Comparison of ENCODE assay signal across 1 cellular context in genomic region chr12:123532808-123533649, GRCh38.
TF ChIP-seq lines count a peak whose summit lies in the region.

No MANE protein-coding gene starts in this region.

TF ChIP-seq in HepG2, 621 proteins besides CTCF, POLR2A, EP300 and RAD21 (continued from another document and continues in another):
- TF ChIP-seq MLXIP (CRISPR knock-in tag; IDR thresholded peaks at IDR 0.05; ENCODE audit: borderline replicate concordance) = no peak
- no peak for TF ChIP-seq PHF21A (CRISPR knock-in tag; IDR thresholded peaks at IDR 0.05)
- TF ChIP-seq FIP1L1 (IDR thresholded peaks at IDR 0.05; ENCODE audit: borderline replicate concordance, insufficient read depth, low read depth, low read length) = no peak
- TF ChIP-seq ZNF350 (CRISPR knock-in tag; IDR thresholded peaks at IDR 0.05; ENCODE audit: borderline replicate concordance, low read depth) = no peak
- TF ChIP-seq RBAK (CRISPR knock-in tag; IDR thresholded peaks at IDR 0.05) = no peak
- peak; percentile 48; the same call in 1 of the 2 replicates for TF ChIP-seq SAFB2 (CRISPR knock-in tag; IDR thresholded peaks at IDR 0.05; ENCODE audit: borderline replicate concordance, low read depth)
- TF ChIP-seq MATR3 (CRISPR knock-in tag; IDR thresholded peaks at IDR 0.05) = peak; percentile 73; the same call in 1 of the 2 replicates
- TF ChIP-seq ZNF615 (CRISPR knock-in tag; IDR thresholded peaks at IDR 0.05; ENCODE audit: borderline replicate concordance) = no peak
- TF ChIP-seq DNMT3B (CRISPR knock-in tag; conservative IDR thresholded peaks at IDR 0.05) = no peak
- TF ChIP-seq NR2F2 (IDR thresholded peaks at IDR 0.05; ENCODE audit: borderline replicate concordance, low read depth) = no peak
- TF ChIP-seq AHR (CRISPR knock-in tag; IDR thresholded peaks at IDR 0.05) = peak; percentile 88; the same call in 1 of the 2 replicates
- TF ChIP-seq KLF9 (CRISPR knock-in tag; IDR thresholded peaks at IDR 0.05; ENCODE audit: low read depth) = no peak
- TF ChIP-seq ZSCAN21 (CRISPR knock-in tag; IDR thresholded peaks at IDR 0.05; ENCODE audit: borderline replicate concordance) = peak; percentile 95
- TF ChIP-seq HES4 (CRISPR knock-in tag; IDR thresholded peaks at IDR 0.05; ENCODE audit: borderline replicate concordance) = peak; percentile 89
- TF ChIP-seq, protein P1, sequence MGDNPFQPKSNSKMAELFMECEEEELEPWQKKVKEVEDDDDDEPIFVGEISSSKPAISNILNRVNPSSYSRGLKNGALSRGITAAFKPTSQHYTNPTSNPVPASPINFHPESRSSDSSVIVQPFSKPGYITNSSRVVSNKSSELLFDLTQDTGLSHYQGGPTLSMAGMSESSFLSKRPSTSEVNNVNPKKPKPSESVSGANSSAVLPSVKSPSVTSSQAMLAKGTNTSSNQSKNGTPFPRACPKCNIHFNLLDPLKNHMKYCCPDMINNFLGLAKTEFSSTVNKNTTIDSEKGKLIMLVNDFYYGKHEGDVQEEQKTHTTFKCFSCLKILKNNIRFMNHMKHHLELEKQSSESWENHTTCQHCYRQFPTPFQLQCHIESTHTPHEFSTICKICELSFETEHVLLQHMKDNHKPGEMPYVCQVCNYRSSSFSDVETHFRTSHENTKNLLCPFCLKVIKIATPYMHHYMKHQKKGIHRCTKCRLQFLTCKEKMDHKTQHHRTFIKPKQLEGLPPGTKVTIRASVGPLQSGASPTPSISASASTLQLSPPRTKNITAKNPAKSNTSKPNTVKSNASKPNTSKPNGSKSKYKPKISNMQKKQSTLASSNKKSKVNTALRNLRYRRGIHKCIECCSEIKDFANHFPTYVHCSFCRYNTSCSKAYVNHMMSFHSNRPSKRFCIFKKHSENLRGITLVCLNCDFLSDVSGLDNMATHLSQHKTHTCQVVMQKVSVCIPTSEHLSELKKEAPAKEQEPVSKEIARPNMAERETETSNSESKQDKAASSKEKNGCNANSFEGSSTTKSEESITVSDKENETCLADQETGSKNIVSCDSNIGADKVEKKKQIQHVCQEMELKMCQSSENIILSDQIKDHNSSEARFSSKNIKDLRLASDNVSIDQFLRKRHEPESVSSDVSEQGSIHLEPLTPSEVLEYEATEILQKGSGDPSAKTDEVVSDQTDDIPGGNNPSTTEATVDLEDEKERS (CRISPR knock-in tag; IDR thresholded peaks at IDR 0.05) = peak; percentile 37; the same call in 1 of the 2 replicates
- 0 out of 2 replicates have a peak, but pooled peaks have one; percentile 71 for TF ChIP-seq ZNF552 (CRISPR knock-in tag; IDR thresholded peaks at IDR 0.05; ENCODE audit: borderline replicate concordance)
- TF ChIP-seq, protein P2, sequence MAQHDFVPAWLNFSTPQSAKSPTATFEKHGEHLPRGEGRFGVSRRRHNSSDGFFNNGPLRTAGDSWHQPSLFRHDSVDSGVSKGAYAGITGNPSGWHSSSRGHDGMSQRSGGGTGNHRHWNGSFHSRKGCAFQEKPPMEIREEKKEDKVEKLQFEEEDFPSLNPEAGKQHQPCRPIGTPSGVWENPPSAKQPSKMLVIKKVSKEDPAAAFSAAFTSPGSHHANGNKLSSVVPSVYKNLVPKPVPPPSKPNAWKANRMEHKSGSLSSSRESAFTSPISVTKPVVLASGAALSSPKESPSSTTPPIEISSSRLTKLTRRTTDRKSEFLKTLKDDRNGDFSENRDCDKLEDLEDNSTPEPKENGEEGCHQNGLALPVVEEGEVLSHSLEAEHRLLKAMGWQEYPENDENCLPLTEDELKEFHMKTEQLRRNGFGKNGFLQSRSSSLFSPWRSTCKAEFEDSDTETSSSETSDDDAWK (CRISPR knock-in tag; IDR thresholded peaks at IDR 0.05) = no peak
- no peak for TF ChIP-seq ZNF850 (CRISPR knock-in tag; conservative IDR thresholded peaks at IDR 0.05)
- TF ChIP-seq DMAP1 (CRISPR knock-in tag; IDR thresholded peaks at IDR 0.05) = peak; percentile 87
- 0 out of 2 replicates have a peak, but pooled peaks have one; percentile 36 for TF ChIP-seq ZNF432 (CRISPR knock-in tag; IDR thresholded peaks at IDR 0.05; ENCODE audit: borderline replicate concordance)
- TF ChIP-seq, protein P3, sequence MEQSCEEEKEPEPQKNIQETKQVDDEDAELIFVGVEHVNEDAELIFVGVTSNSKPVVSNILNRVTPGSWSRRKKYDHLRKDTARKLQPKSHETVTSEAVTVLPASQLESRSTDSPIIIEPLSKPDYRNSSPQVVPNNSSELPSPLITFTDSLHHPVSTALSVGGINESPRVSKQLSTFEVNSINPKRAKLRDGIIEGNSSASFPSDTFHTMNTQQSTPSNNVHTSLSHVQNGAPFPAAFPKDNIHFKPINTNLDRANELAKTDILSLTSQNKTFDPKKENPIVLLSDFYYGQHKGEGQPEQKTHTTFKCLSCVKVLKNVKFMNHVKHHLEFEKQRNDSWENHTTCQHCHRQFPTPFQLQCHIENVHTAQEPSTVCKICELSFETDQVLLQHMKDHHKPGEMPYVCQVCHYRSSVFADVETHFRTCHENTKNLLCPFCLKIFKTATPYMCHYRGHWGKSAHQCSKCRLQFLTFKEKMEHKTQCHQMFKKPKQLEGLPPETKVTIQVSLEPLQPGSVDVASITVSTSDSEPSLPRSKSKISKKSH (CRISPR knock-in tag; IDR thresholded peaks at IDR 0.05; ENCODE audit: borderline replicate concordance) = peak; percentile 85
- no peak for TF ChIP-seq ATAD3A (CRISPR knock-in tag; IDR thresholded peaks at IDR 0.05)
- TF ChIP-seq, protein P4, sequence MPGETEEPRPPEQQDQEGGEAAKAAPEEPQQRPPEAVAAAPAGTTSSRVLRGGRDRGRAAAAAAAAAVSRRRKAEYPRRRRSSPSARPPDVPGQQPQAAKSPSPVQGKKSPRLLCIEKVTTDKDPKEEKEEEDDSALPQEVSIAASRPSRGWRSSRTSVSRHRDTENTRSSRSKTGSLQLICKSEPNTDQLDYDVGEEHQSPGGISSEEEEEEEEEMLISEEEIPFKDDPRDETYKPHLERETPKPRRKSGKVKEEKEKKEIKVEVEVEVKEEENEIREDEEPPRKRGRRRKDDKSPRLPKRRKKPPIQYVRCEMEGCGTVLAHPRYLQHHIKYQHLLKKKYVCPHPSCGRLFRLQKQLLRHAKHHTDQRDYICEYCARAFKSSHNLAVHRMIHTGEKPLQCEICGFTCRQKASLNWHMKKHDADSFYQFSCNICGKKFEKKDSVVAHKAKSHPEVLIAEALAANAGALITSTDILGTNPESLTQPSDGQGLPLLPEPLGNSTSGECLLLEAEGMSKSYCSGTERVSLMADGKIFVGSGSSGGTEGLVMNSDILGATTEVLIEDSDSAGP (CRISPR knock-in tag; IDR thresholded peaks at IDR 0.05; ENCODE audit: borderline replicate concordance) = peak; percentile 77
- TF ChIP-seq, protein P5, sequence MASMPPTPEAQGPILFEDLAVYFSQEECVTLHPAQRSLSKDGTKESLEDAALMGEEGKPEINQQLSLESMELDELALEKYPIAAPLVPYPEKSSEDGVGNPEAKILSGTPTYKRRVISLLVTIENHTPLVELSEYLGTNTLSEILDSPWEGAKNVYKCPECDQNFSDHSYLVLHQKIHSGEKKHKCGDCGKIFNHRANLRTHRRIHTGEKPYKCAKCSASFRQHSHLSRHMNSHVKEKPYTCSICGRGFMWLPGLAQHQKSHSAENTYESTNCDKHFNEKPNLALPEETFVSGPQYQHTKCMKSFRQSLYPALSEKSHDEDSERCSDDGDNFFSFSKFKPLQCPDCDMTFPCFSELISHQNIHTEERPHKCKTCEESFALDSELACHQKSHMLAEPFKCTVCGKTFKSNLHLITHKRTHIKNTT (CRISPR knock-in tag; IDR thresholded peaks at IDR 0.05) = no peak
- TF ChIP-seq ZNF766 (CRISPR knock-in tag; IDR thresholded peaks at IDR 0.05; ENCODE audit: borderline replicate concordance) = peak; percentile 74; the same call in 1 of the 2 replicates
- TF ChIP-seq ZNF383 (CRISPR knock-in tag; IDR thresholded peaks at IDR 0.05; ENCODE audit: borderline replicate concordance) = peak; percentile 65; the same call in 1 of the 2 replicates
- peak; percentile 51 for TF ChIP-seq MED8 (CRISPR knock-in tag; IDR thresholded peaks at IDR 0.05; ENCODE audit: insufficient replicate concordance)
- no peak for TF ChIP-seq LRRFIP1 (CRISPR knock-in tag; conservative IDR thresholded peaks at IDR 0.05)
- no peak for TF ChIP-seq ZNF569 (CRISPR knock-in tag; IDR thresholded peaks at IDR 0.05; ENCODE audit: borderline replicate concordance)
- peak; percentile 64 for TF ChIP-seq ZNF574 (CRISPR knock-in tag; IDR thresholded peaks at IDR 0.05)
- no peak for TF ChIP-seq ZNF562 (CRISPR knock-in tag; IDR thresholded peaks at IDR 0.05; ENCODE audit: borderline replicate concordance)
- 0 out of 2 replicates have a peak, but pooled peaks have one; percentile 51 for TF ChIP-seq SSRP1 (CRISPR knock-in tag; IDR thresholded peaks at IDR 0.05)
- no peak for TF ChIP-seq ZNF354B (CRISPR knock-in tag; IDR thresholded peaks at IDR 0.05)
- no peak for TF ChIP-seq FOSL1 (CRISPR knock-in tag; IDR thresholded peaks at IDR 0.05; ENCODE audit: borderline replicate concordance)
- peak; percentile 77 for TF ChIP-seq TBX2 (CRISPR knock-in tag; IDR thresholded peaks at IDR 0.05; ENCODE audit: borderline replicate concordance)
- no peak for TF ChIP-seq TBP (CRISPR knock-in tag; IDR thresholded peaks at IDR 0.05)
- TF ChIP-seq ZNF841 (CRISPR knock-in tag; IDR thresholded peaks at IDR 0.05; ENCODE audit: borderline replicate concordance) = no peak
- no peak for TF ChIP-seq ZNF703 (CRISPR knock-in tag; IDR thresholded peaks at IDR 0.05; ENCODE audit: borderline replicate concordance)
- 0 out of 2 replicates have a peak, but pooled peaks have one; percentile 51 for TF ChIP-seq SPEN (CRISPR knock-in tag; IDR thresholded peaks at IDR 0.05; ENCODE audit: low read depth)
- TF ChIP-seq ZNF24 (IDR thresholded peaks at IDR 0.05) = no peak
- TF ChIP-seq JUNB (CRISPR knock-in tag; IDR thresholded peaks at IDR 0.05; ENCODE audit: borderline replicate concordance) = no peak
- peak; percentile 65; the same call in 1 of the 2 replicates for TF ChIP-seq RFXAP (CRISPR knock-in tag; IDR thresholded peaks at IDR 0.05; ENCODE audit: borderline replicate concordance)
- peak; percentile 92 for TF ChIP-seq ZNF274 (CRISPR knock-in tag; IDR thresholded peaks at IDR 0.05)
- TF ChIP-seq ZFX (CRISPR knock-in tag; IDR thresholded peaks at IDR 0.05; ENCODE audit: low read depth) = peak; percentile 93
